In genomic region chr12:70637286-70637685, GRCh38 we compare ENCODE assay signal across 19 cellular contexts. TPM values are rescaled to one million over a fixed set of nuclear protein-coding genes. Genes with fewer than 3 reads are reported as not detected.
DNase-seq lines count a peak whose midpoint lies in the region; ATAC-seq and TF ChIP-seq lines count a peak whose summit lies in the region.
"Had no signal": no experiment of that assay in that cellular context is flagged by ENCODE, and none has a peak within 500 bp of the region (broad histone marks: within the 10 kb centered on the region; RNA-seq: fewer than 3 reads in every experiment).

PTPRB (minus strand) TSS chr12:70637429; CDS start chr12:70637395, 34 bp downstream.

- no peaks in the 10 kb centered on the region for H4K20me1 ChIP-seq in GM23248 (ENCODE audit: insufficient read depth)

- peak within 1 kb of the TSS; percentile 9; the same call in 1 of the 2 replicates for H2AFZ ChIP-seq in GM23248

- in situ Hi-C loops in GM23248 (cut with MboI), result no loop called here
- in situ Hi-C loops in gastrocnemius medialis (cut with MboI; ENCODE audit: low sequenced_read_pairs in 4 of 4), result no loop called here

- ATAC-seq in left lung (no peak), gastrocnemius medialis (no peak)
- ATAC-seq: stimulated activated memory B cell treated with anti-CD40 and anti-IgM and Interleukin-4, amounts not matched to agents 10 μg/mL and 1 μg/mL and 100 μg/mL, for 72 hours had no signal

- no peak within 1 kb of the TSS for H3K4me2 ChIP-seq in GM23248 (ENCODE audit: unreplicated experiment)

- H3K4me1 ChIP-seq in GM23248 (ENCODE audit: insufficient read depth), result 0 out of 2 replicates have a peak, but pooled peaks cover 7% of the 10 kb centered on the region
- no peaks in the 10 kb centered on the region for H3K4me1 ChIP-seq in duodenal mucosa (ENCODE audit: control insufficient read depth in 1 of 2, insufficient read depth in 2 of 2, low read length in 2 of 2)
- no peaks in the 10 kb centered on the region for H3K4me1 ChIP-seq in left lung
- no peaks in the 10 kb centered on the region for H3K4me1 ChIP-seq in gastrocnemius medialis

- DNase-seq in GM23248 (no peak), left lung (no peak), gastrocnemius medialis (no peak), GM03348 (ENCODE audit: low spot score) (no peak), NCI-H524 (lab: John Stamatoyannopoulos, UW) (no peak), type B pancreatic cell (ENCODE audit: extremely low spot score, unreplicated experiment) (no peak), NCI-H345 (lab: John Stamatoyannopoulos, UW) (no peak)
- DNase-seq: ACHN; activated CD4-positive, CD25-positive, alpha-beta regulatory T cell treated with anti-CD3 and anti-CD28 coated beads, Interleukin-2, amount 50 U/mL, for 72 hours; activated CD8-positive, alpha-beta memory T cell treated with anti-CD3 and anti-CD28 coated beads, Interleukin-2, amount 50 U/mL, for 4 hours; activated naive CD8-positive, alpha-beta T cell treated with anti-CD3 and anti-CD28 coated beads, Interleukin-2, amount 10 ng/mL, durations not matched to agents 7 days and 5 days; GDM1; NCI-H1092; NCI-H446; stimulated activated CD4-positive, alpha-beta T cell treated with anti-CD3 and anti-CD28 coated beads, Interleukin-4, amount 100 ng/mL, for 4 hours had no signal

- H3K36me3 ChIP-seq in GM23248 (ENCODE audit: low read depth) (no peaks in the 10 kb centered on the region), duodenal mucosa (ENCODE audit: control insufficient read depth in 1 of 2, insufficient read depth in 2 of 2, low read length in 2 of 2) (no peaks in the 10 kb centered on the region), left lung (no peaks in the 10 kb centered on the region), gastrocnemius medialis (no peaks in the 10 kb centered on the region)

- H3K79me2 ChIP-seq in GM23248 (ENCODE audit: insufficient read depth), result no peaks in the 10 kb centered on the region

- H3K27me3 Mint-ChIP-seq in type B pancreatic cell, result peaks cover 25% of the 10 kb centered on the region

- H3K4me1 Mint-ChIP-seq in type B pancreatic cell (ENCODE audit: unreplicated experiment), result no peaks in the 10 kb centered on the region
- H3K4me1 Mint-ChIP-seq: activated naive CD8-positive, alpha-beta T cell treated with anti-CD3 and anti-CD28 coated beads, Interleukin-2, amount 10 ng/mL, durations not matched to agents 7 days and 5 days; stimulated activated memory B cell treated with anti-CD40 and anti-IgM and Interleukin-4, amounts not matched to agents 10 μg/mL and 1 μg/mL and 100 μg/mL, for 72 hours had no signal

- no peak for TF ChIP-seq CTCF in left lung (IDR thresholded peaks at IDR 0.05)
- TF ChIP-seq CTCF in gastrocnemius medialis (IDR thresholded peaks at IDR 0.05 in 4 of 5, conservative IDR thresholded peaks at IDR 0.05 in 1 of 5), result no peak
- TF ChIP-seq CTCF in type B pancreatic cell (conservative IDR thresholded peaks at IDR 0.05), result no peak

- H3K9me3 ChIP-seq in GM23248 (ENCODE audit: low read depth) (no peaks in the 10 kb centered on the region), duodenal mucosa (ENCODE audit: control insufficient read depth in 1 of 2, low read length in 2 of 2) (no peaks in the 10 kb centered on the region), left lung (no peaks in the 10 kb centered on the region), gastrocnemius medialis (no peaks in the 10 kb centered on the region)

- H3K36me3 Mint-ChIP-seq in type B pancreatic cell, result no peaks in the 10 kb centered on the region
- H3K36me3 Mint-ChIP-seq: activated naive CD8-positive, alpha-beta T cell treated with anti-CD3 and anti-CD28 coated beads, Interleukin-2, amount 10 ng/mL, durations not matched to agents 7 days and 5 days; mesothelial cell of epicardium; stimulated activated memory B cell treated with anti-CD40 and anti-IgM and Interleukin-4, amounts not matched to agents 10 μg/mL and 1 μg/mL and 100 μg/mL, for 72 hours had no signal

- no peaks in the 10 kb centered on the region for H3K9me3 Mint-ChIP-seq in type B pancreatic cell
- H3K9me3 Mint-ChIP-seq: activated naive CD8-positive, alpha-beta T cell treated with anti-CD3 and anti-CD28 coated beads, Interleukin-2, amount 10 ng/mL, durations not matched to agents 7 days and 5 days; mesothelial cell of epicardium; stimulated activated memory B cell treated with anti-CD40 and anti-IgM and Interleukin-4, amounts not matched to agents 10 μg/mL and 1 μg/mL and 100 μg/mL, for 72 hours had no signal

- intact Hi-C loops in left lung (cut with DNase I), result no loop called here
- intact Hi-C loops in gastrocnemius medialis (cut with DNase I; ENCODE audit: low total_unique reads), result no loop called here

- H3K27ac Mint-ChIP-seq in type B pancreatic cell, result no peak within 1 kb of the TSS
- H3K27ac Mint-ChIP-seq: activated naive CD8-positive, alpha-beta T cell treated with anti-CD3 and anti-CD28 coated beads, Interleukin-2, amount 10 ng/mL, durations not matched to agents 7 days and 5 days; mesothelial cell of epicardium; progenitor cell of endocrine pancreas; stimulated activated memory B cell treated with anti-CD40 and anti-IgM and Interleukin-4, amounts not matched to agents 10 μg/mL and 1 μg/mL and 100 μg/mL, for 72 hours had no signal

- H3K27ac ChIP-seq in GM23248, result no peak within 1 kb of the TSS
- H3K27ac ChIP-seq in duodenal mucosa (ENCODE audit: low read depth, low read length), result peak within 1 kb of the TSS; percentile 13
- peak within 1 kb of the TSS; percentile 15 to 70 for H3K27ac ChIP-seq in left lung
- peak within 1 kb of the TSS; percentile 60 to 68 (median 64) for H3K27ac ChIP-seq in gastrocnemius medialis

- no peaks in the 10 kb centered on the region for H3F3A ChIP-seq in GM23248 (ENCODE audit: insufficient read depth)

- no peak within 1 kb of the TSS for H3K4me3 Mint-ChIP-seq in type B pancreatic cell
- H3K4me3 Mint-ChIP-seq: activated naive CD8-positive, alpha-beta T cell treated with anti-CD3 and anti-CD28 coated beads, Interleukin-2, amount 10 ng/mL, durations not matched to agents 7 days and 5 days; mesothelial cell of epicardium; stimulated activated memory B cell treated with anti-CD40 and anti-IgM and Interleukin-4, amounts not matched to agents 10 μg/mL and 1 μg/mL and 100 μg/mL, for 72 hours had no signal

- WGBS in GM23248 (ENCODE audit: low coverage in 1 of 2, low lambda C conversion rate in 2 of 2, missing lambda C conversion rate in 2 of 2), 2 experiments, result 94 to 97% methylated on average over 3 of the region's 3 CpGs

- no peak for TF ChIP-seq POLR2A in gastrocnemius medialis (IDR thresholded peaks at IDR 0.05)

- H3K27me3 ChIP-seq in GM23248 (replicated peaks; ENCODE audit: insufficient read depth) (no peaks in the 10 kb centered on the region), duodenal mucosa (ENCODE audit: control insufficient read depth in 1 of 2, insufficient read depth in 2 of 2, low read length in 2 of 2) (peaks cover 0 to 4% of the 10 kb centered on the region in 2 donors), left lung (no peaks in the 10 kb centered on the region), gastrocnemius medialis (peaks cover 0 to 2% (median 0%) of the 10 kb centered on the region in 3 donors)

- H3K4me3 ChIP-seq in GM23248 (no peak within 1 kb of the TSS), duodenal mucosa (ENCODE audit: low read depth in 1 of 2, low read length in 2 of 2) (no peak within 1 kb of the TSS), left lung (peak within 1 kb of the TSS in 1 of 2 donors; percentile 27), gastrocnemius medialis (peak within 1 kb of the TSS in 3 of 4 donors; percentile 10 to 37 (median 32))

- no peak within 1 kb of the TSS for H3K9ac ChIP-seq in GM23248
- no peak within 1 kb of the TSS for H3K9ac ChIP-seq in duodenal mucosa (ENCODE audit: low read depth in 1 of 2, low read length in 2 of 2)

- no peaks in the 10 kb centered on the region for H3K9me2 ChIP-seq in GM23248 (ENCODE audit: insufficient read depth)

RNA-seq across cellular contexts. Expression of gene PTPRB, which starts in this region (rescaled TPM):
- total RNA-seq in GM23248 (2014; rRNA removed; shearing (Covaris generic)), result 3.9 and 4.4 TPM in 2 replicates
- polyA plus RNA-seq in GM23248 (2016; fragmentation: Nextera tagmentation; extraction: Ambion mirVana), result 3.8 and 5.1 TPM in 2 replicates
- total RNA-seq in left lung, result 10 to 100 TPM; 41.8 to 83.2 TPM
- total RNA-seq in gastrocnemius medialis, result 10 to 100 TPM; 11.7 to 22.7 (median 15.9) TPM
- 1.2 and 4.2 TPM in 2 replicates for total RNA-seq in type B pancreatic cell (ENCODE audit: low replicate concordance)
- total RNA-seq: activated naive CD8-positive, alpha-beta T cell treated with anti-CD3 and anti-CD28 coated beads, Interleukin-2, amount 10 ng/mL, durations not matched to agents 7 days and 5 days had no signal

Comparison
In these comparisons a context has a peak if more than half of its experiments do, and no peak if none do; other contexts are left out.
1. H3K4me3 ChIP-seq: peak in gastrocnemius medialis (3 of 4); none in GM23248 (single experiment) and duodenal mucosa (0 of 2).